ENCODE assay signal across 1 cellular context in genomic region chr10:12195281-12195602, GRCh38.
TF ChIP-seq lines count a peak whose summit lies in the region.

No MANE protein-coding gene starts in this region.

TF ChIP-seq in IMR-90, 13 proteins besides CTCF, POLR2A, EP300 and RAD21 (continued from another document):
- TF ChIP-seq, protein P1, sequence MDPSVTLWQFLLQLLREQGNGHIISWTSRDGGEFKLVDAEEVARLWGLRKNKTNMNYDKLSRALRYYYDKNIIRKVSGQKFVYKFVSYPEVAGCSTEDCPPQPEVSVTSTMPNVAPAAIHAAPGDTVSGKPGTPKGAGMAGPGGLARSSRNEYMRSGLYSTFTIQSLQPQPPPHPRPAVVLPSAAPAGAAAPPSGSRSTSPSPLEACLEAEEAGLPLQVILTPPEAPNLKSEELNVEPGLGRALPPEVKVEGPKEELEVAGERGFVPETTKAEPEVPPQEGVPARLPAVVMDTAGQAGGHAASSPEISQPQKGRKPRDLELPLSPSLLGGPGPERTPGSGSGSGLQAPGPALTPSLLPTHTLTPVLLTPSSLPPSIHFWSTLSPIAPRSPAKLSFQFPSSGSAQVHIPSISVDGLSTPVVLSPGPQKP (IDR thresholded peaks at IDR 0.05; ENCODE audit: borderline replicate concordance, low read depth, low read length), result no peak
- no peak for TF ChIP-seq BHLHE40 (IDR thresholded peaks at IDR 0.05; ENCODE audit: low read depth, low read length)
